ENCODE assay signal across 12 cellular contexts in genomic region chr2:197137826-197138480, GRCh38.
DNase-seq lines count a peak whose midpoint lies in the region; ATAC-seq, FAIRE-seq and TF ChIP-seq lines count a peak whose summit lies in the region.
"Had no signal": no experiment of that assay in that cellular context is flagged by ENCODE, and none has a peak within 500 bp of the region (broad histone marks: within the 10 kb centered on the region; RNA-seq: fewer than 3 reads in every experiment).

No MANE protein-coding gene starts in this region.

- H3K4me3 Mint-ChIP-seq in activated naive CD8-positive, alpha-beta T cell = peak overlapping the region; percentile 64
- H3K4me3 Mint-ChIP-seq: WTC11 had no signal

- no peak for ATAC-seq in SK-N-SH treated with all-trans-retinoic acid at 6 μM for 48 hours
- ATAC-seq: WTC11 had no signal

- H3K9me3 Mint-ChIP-seq in activated naive CD8-positive, alpha-beta T cell (ENCODE audit: low read depth) = no peaks in the 10 kb centered on the region
- H3K9me3 Mint-ChIP-seq: WTC11 had no signal

- H3K4me1 Mint-ChIP-seq in activated naive CD8-positive, alpha-beta T cell (ENCODE audit: low read depth) = peaks cover 89% of the 10 kb centered on the region

- no peaks in the 10 kb centered on the region for H3K9me2 ChIP-seq in SK-N-SH

- H3K4me1 ChIP-seq in SK-N-SH (ENCODE audit: control insufficient read depth in 1 of 2, insufficient read depth in 2 of 2, low read depth in 1 of 2, low read length in 1 of 2) (peaks cover 4 to 6% of the 10 kb centered on the region in 2 experiments; a peak in 2 of 4 replicates), kidney (ENCODE audit: control insufficient read depth in 1 of 2, insufficient read depth in 1 of 2, low read depth in 1 of 2, low read length in 2 of 2) (peaks cover 0 to 2% of the 10 kb centered on the region in 2 donors)

- no peak for TF ChIP-seq CTCF in SK-N-SH (IDR thresholded peaks at IDR 0.05)
- TF ChIP-seq CTCF in kidney (IDR thresholded peaks at IDR 0.05; ENCODE audit: borderline replicate concordance, extremely low read depth, insufficient read depth) = no peak

- H3K27me3 ChIP-seq in SK-N-SH (ENCODE audit: insufficient read depth) = no peaks in the 10 kb centered on the region
- H3K27me3 ChIP-seq: tibial nerve had no signal

- no peaks in the 10 kb centered on the region for H3K36me3 ChIP-seq in SK-N-SH (replicated peaks in 1 of 2; ENCODE audit: control insufficient read depth in 1 of 2, insufficient read depth in 2 of 2, low read length in 1 of 2)
- no peaks in the 10 kb centered on the region for H3K36me3 ChIP-seq in kidney (ENCODE audit: control insufficient read depth in 1 of 2, insufficient read depth in 2 of 2, low read length in 2 of 2)

- DNase-seq in SK-N-SH (no peak), M059J (ENCODE audit: low read depth) (peak; percentile 56), pulmonary artery endothelial cell (ENCODE audit: low read depth, low spot score) (peak; percentile 40), NCI-H345 treated with DMSO at 0.1 percent for 48 hours (lab: John Stamatoyannopoulos, UW; ENCODE audit: unreplicated experiment) (no peak), kidney (no peak), COLO829 (ENCODE audit: low spot score) (no peak)
- DNase-seq: NCI-H774 had no signal

- peaks cover 25% of the 10 kb centered on the region for H3K36me3 Mint-ChIP-seq in activated naive CD8-positive, alpha-beta T cell
- H3K36me3 Mint-ChIP-seq: WTC11 had no signal

- H3K4me2 ChIP-seq in SK-N-SH = 0 out of 2 replicates have a peak overlapping the region, but pooled peaks have one; percentile 42

- H3K27ac Mint-ChIP-seq in activated naive CD8-positive, alpha-beta T cell = peak overlapping the region; percentile 91
- H3K27ac Mint-ChIP-seq: WTC11 had no signal

- no peaks in the 10 kb centered on the region for H4K20me1 ChIP-seq in SK-N-SH (ENCODE audit: insufficient read depth)

- H3K9ac ChIP-seq in SK-N-SH (no peak overlapping the region), kidney (ENCODE audit: low read length in 2 of 2) (no peak overlapping the region)

- no peak overlapping the region for H2AFZ ChIP-seq in SK-N-SH (ENCODE audit: low read depth)

- no peak for TF ChIP-seq RAD21 in SK-N-SH (IDR thresholded peaks at IDR 0.05; ENCODE audit: low read length)

- TF ChIP-seq EP300 in SK-N-SH (IDR thresholded peaks at IDR 0.05; ENCODE audit: borderline replicate concordance in 1 of 2, low read depth in 1 of 2, low read length in 1 of 2) = no peak

- POLR2A ChIA-PET in SK-N-SH (lab: Yijun Ruan, JAX) = interaction anchor here (0.8 kb wide), 1 partner anchor 286 kb away, joined by 3 read pairs; no protein-coding TSS in a partner anchor

- no peak overlapping the region for H3K27ac ChIP-seq in SK-N-SH (ENCODE audit: low read depth in 2 of 2, low read length in 1 of 2)
- no peak overlapping the region for H3K27ac ChIP-seq in kidney (ENCODE audit: low read depth in 2 of 2, low read length in 2 of 2)
- H3K27ac ChIP-seq: tibial nerve had no signal

- H3K9me3 ChIP-seq in SK-N-SH (no peaks in the 10 kb centered on the region), kidney (ENCODE audit: control insufficient read depth in 1 of 2, low read length in 2 of 2) (no peaks in the 10 kb centered on the region)
- H3K9me3 ChIP-seq: tibial nerve had no signal

- no peaks in the 10 kb centered on the region for H3K27me3 Mint-ChIP-seq in activated naive CD8-positive, alpha-beta T cell

- H3K79me2 ChIP-seq in SK-N-SH (ENCODE audit: insufficient read depth) = no peaks in the 10 kb centered on the region

- intact Hi-C loops in kidney (cut with DNase I) = no loop called here

- WGBS in SK-N-SH (ENCODE audit: low lambda C conversion rate) = 92% methylated on average over 3 of the region's 3 CpGs

- H3F3A ChIP-seq in SK-N-SH (replicated peaks; ENCODE audit: insufficient read depth) = no peaks in the 10 kb centered on the region

- CTCF ChIA-PET in SK-N-SH (lab: Yijun Ruan, JAX) = interaction anchor here (0.7 to 2.0 kb wide), 4 partner anchors 24 to 126 kb away, joined by 4 to 7 read pairs (median 5); no protein-coding TSS in a partner anchor

- no peak for FAIRE-seq in kidney (lab: Jason Lieb, UNC)
- FAIRE-seq: A204.1 had no signal

- no peak overlapping the region for H3K4me3 ChIP-seq in SK-N-SH (ENCODE audit: low read depth in 2 of 2, low read length in 1 of 2)
- no peak overlapping the region for H3K4me3 ChIP-seq in kidney (ENCODE audit: low read length in 2 of 2)
- H3K4me3 ChIP-seq: tibial nerve had no signal

TF ChIP-seq in SK-N-SH, 30 proteins besides CTCF, POLR2A, EP300 and RAD21 (continues in another document):
- TF ChIP-seq TAF1 (IDR thresholded peaks at IDR 0.05; ENCODE audit: borderline replicate concordance, low read depth, low read length) = no peak
- no peak for TF ChIP-seq NRF1 (IDR thresholded peaks at IDR 0.05; ENCODE audit: low read depth, low read length)
- no peak for TF ChIP-seq JUND (IDR thresholded peaks at IDR 0.05)
- no peak for TF ChIP-seq NFIC (IDR thresholded peaks at IDR 0.05; ENCODE audit: borderline replicate concordance)
- TF ChIP-seq SMC3 (IDR thresholded peaks at IDR 0.05; ENCODE audit: low read depth, low read length) = no peak
- no peak for TF ChIP-seq IRF3 (IDR thresholded peaks at IDR 0.05; ENCODE audit: low read depth, low read length)
- no peak for TF ChIP-seq FOXJ3 (CRISPR knock-in tag; IDR thresholded peaks at IDR 0.05)
- TF ChIP-seq TEAD4 (IDR thresholded peaks at IDR 0.05; ENCODE audit: borderline replicate concordance, insufficient read depth) = no peak
- no peak for TF ChIP-seq GABPA (IDR thresholded peaks at IDR 0.05; ENCODE audit: low read depth)
- no peak for TF ChIP-seq ZBTB33 (IDR thresholded peaks at IDR 0.05; ENCODE audit: borderline replicate concordance, low read depth)
- TF ChIP-seq EZH2phosphoT487 (IDR thresholded peaks at IDR 0.05; ENCODE audit: borderline replicate concordance, low read depth) = no peak

TF ChIP-seq in SK-N-SH treated with all-trans-retinoic acid at 6 μM for 48 hours, 23 proteins besides CTCF, POLR2A, EP300 and RAD21 (continues in another document):
- TF ChIP-seq TSHZ2 (CRISPR knock-in tag; IDR thresholded peaks at IDR 0.05) (no peak), TOX (CRISPR knock-in tag; IDR thresholded peaks at IDR 0.05; ENCODE audit: borderline replicate concordance) (no peak), CSDC2 (CRISPR knock-in tag; IDR thresholded peaks at IDR 0.05) (no peak), ZNF8 (CRISPR knock-in tag; IDR thresholded peaks at IDR 0.05) (no peak), SNAI2 (CRISPR knock-in tag; IDR thresholded peaks at IDR 0.05) (no peak), ZC3H10 (CRISPR knock-in tag; IDR thresholded peaks at IDR 0.05) (no peak), CREB5 (CRISPR knock-in tag; IDR thresholded peaks at IDR 0.05; ENCODE audit: low read depth) (no peak), RARB (CRISPR knock-in tag; IDR thresholded peaks at IDR 0.05) (no peak), ZNF565 (CRISPR knock-in tag; conservative IDR thresholded peaks at IDR 0.05; ENCODE audit: low read depth) (no peak), ZFP3 (CRISPR knock-in tag; IDR thresholded peaks at IDR 0.05) (no peak), OSR1 (CRISPR knock-in tag; IDR thresholded peaks at IDR 0.05) (no peak), ISL1 (CRISPR knock-in tag; IDR thresholded peaks at IDR 0.05) (no peak), GLIS3 (CRISPR knock-in tag; IDR thresholded peaks at IDR 0.05) (no peak), BACH2 (CRISPR knock-in tag; IDR thresholded peaks at IDR 0.05; ENCODE audit: borderline replicate concordance) (no peak)

Comparison
In these comparisons a context has a peak if more than half of its experiments do, and no peak if none do; other contexts are left out.
1. DNase-seq: peak in M059J (single experiment) and pulmonary artery endothelial cell (single experiment); none in SK-N-SH (single experiment), NCI-H345 treated with DMSO at 0.1 percent for 48 hours (single experiment), kidney (single experiment) and COLO829 (single experiment).